ENCODE assay signal across 9 cellular contexts in genomic region chr10:45373783-45374450, GRCh38. TPM values are rescaled to one million over a fixed set of nuclear protein-coding genes. Genes with fewer than 3 reads are reported as not detected.
DNase-seq lines count a peak whose midpoint lies in the region; ATAC-seq, FAIRE-seq and TF ChIP-seq lines count a peak whose summit lies in the region.
"Had no signal": no experiment of that assay in that cellular context is flagged by ENCODE, and none has a peak within 500 bp of the region (broad histone marks: within the 10 kb centered on the region; RNA-seq: fewer than 3 reads in every experiment).

Gene ALOX5 (plus strand): TSS chr10:45374216. CDS start chr10:45374280, 64 bp downstream.

- TF ChIP-seq POLR2A in endothelial cell of umbilical vein (IDR thresholded peaks at IDR 0.05; ENCODE audit: low read depth, low read length): no peak

- H3K36me3 ChIP-seq in HEK293 (ENCODE audit: control insufficient read depth in 2 of 2, insufficient read depth in 1 of 2, low read length in 2 of 2) (no peaks in the 10 kb centered on the region), endothelial cell of umbilical vein (ENCODE audit: control insufficient read depth in 2 of 2, extremely low read depth in 1 of 2, insufficient read depth in 2 of 2, low read length in 2 of 2) (no peaks in the 10 kb centered on the region)

- no peaks in the 10 kb centered on the region for H3K9me1 ChIP-seq in endothelial cell of umbilical vein (replicated peaks; ENCODE audit: control insufficient read depth, extremely low read depth, insufficient read depth, low read length)

- H3K9ac ChIP-seq in endothelial cell of umbilical vein (replicated peaks; ENCODE audit: extremely low read depth, insufficient read depth, low read length): no peak within 1 kb of the TSS

- TF ChIP-seq CTCF in HEK293 (tag by site-specific recombination; IDR thresholded peaks at IDR 0.05) (no peak), activated B cell treated with CpG ODN at 0.5 μM for 24 hours (IDR thresholded peaks at IDR 0.05) (no peak), endothelial cell of umbilical vein (IDR thresholded peaks at IDR 0.05; ENCODE audit: extremely low read depth in 1 of 2, insufficient read depth in 1 of 2, low read depth in 1 of 2, low read length in 2 of 2) (no peak)

- H3K36me3 Mint-ChIP-seq in activated B cell treated with CpG ODN at 0.5 μM for 24 hours (ENCODE audit: low read depth) (peaks cover 26% of the 10 kb centered on the region), naive B cell (peaks cover 0 to 14% of the 10 kb centered on the region in 2 donors)

- H3K27me3 Mint-ChIP-seq in activated B cell treated with CpG ODN at 0.5 μM for 24 hours (no peaks in the 10 kb centered on the region), naive B cell (no peaks in the 10 kb centered on the region)

- H3K4me3 Mint-ChIP-seq in activated B cell treated with CpG ODN at 0.5 μM for 24 hours (peak within 1 kb of the TSS; percentile 94), naive B cell (peak within 1 kb of the TSS; percentile 94 to 98 (median 97))

- H3K4me1 Mint-ChIP-seq in activated B cell treated with CpG ODN at 0.5 μM for 24 hours (peaks cover 88% of the 10 kb centered on the region), naive B cell (peaks cover 67 to 86% (median 84%) of the 10 kb centered on the region in 3 donors)

- H3K27ac Mint-ChIP-seq in activated B cell treated with CpG ODN at 0.5 μM for 24 hours (peak within 1 kb of the TSS; percentile 93), naive B cell (peak within 1 kb of the TSS; percentile 87 to 98 (median 96))

- H3K79me2 ChIP-seq in endothelial cell of umbilical vein (ENCODE audit: control insufficient read depth, insufficient read depth, low read length): no peaks in the 10 kb centered on the region

- dilution Hi-C loops in endothelial cell of umbilical vein (cut with MboI; ENCODE audit: extremely low pct_ligation_motif_present, low sequenced_read_pairs): no loop called here

- H3K4me3 ChIP-seq in HEK293 (ENCODE audit: low read depth, low read length): peak within 1 kb of the TSS; percentile 47
- peak within 1 kb of the TSS in 1 of 3 experiments; percentile 19 for H3K4me3 ChIP-seq in endothelial cell of umbilical vein (replicated peaks in 1 of 3; ENCODE audit: insufficient read depth in 1 of 3, low read depth in 1 of 3, low read length in 3 of 3)

- ATAC-seq in activated B cell treated with CpG ODN at 0.5 μM for 24 hours (ENCODE audit: low read depth) (peak; percentile 53), naive B cell (ENCODE audit: low read depth in 2 of 2) (peak; percentile 41 to 43), GM18519 (IDR thresholded peaks at IDR 0.05; ENCODE audit: low FRiP score, unreplicated experiment) (no peak)

- H3K27ac ChIP-seq in HEK293 (ENCODE audit: extremely low read depth, low read depth, low read length) (no peak within 1 kb of the TSS; the same call in 1 of the 2 replicates), endothelial cell of umbilical vein (ENCODE audit: insufficient read depth, low read depth, low read length) (no peak within 1 kb of the TSS)

- intact Hi-C loops in activated B cell treated with CpG ODN at 0.5 μM for 24 hours (cut with micrococcal nuclease) (loop anchor here (1.0 to 10.0 kb wide), 5 partner anchors 45 to 651 kb away; partner anchors contain the start of gene ZNF22), endothelial cell of umbilical vein (cut with micrococcal nuclease) (loop anchor here (5.0 kb wide), 2 partner anchors 77 to 367 kb away; no protein-coding TSS in a partner anchor)

- no TSS peak for BruUV-seq in endothelial cell of umbilical vein (replicated peaks; lab: Mats Ljungman, UMichigan)

- H3K9me3 ChIP-seq in HEK293 (ENCODE audit: control insufficient read depth, insufficient read depth, low read depth, low read length) (no peaks in the 10 kb centered on the region), endothelial cell of umbilical vein (replicated peaks; ENCODE audit: control insufficient read depth, insufficient read depth, low read length) (no peaks in the 10 kb centered on the region)

- DNase-seq in NCI-H187 (lab: John Stamatoyannopoulos, UW) (peak; percentile 34 to 59), NCI-H187 treated with DMSO at 0.1 percent for 48 hours (lab: John Stamatoyannopoulos, UW) (no peak), NAMALWA (ENCODE audit: low spot score) (peak; percentile 84), activated B cell treated with CpG ODN at 0.5 μM for 24 hours (peak; percentile 67), endothelial cell of umbilical vein (ENCODE audit: low read depth, low spot score) (no peak), naive B cell (peak; percentile 64)

- no peaks in the 10 kb centered on the region for H4K20me1 ChIP-seq in endothelial cell of umbilical vein (replicated peaks; ENCODE audit: control insufficient read depth, extremely low read depth, insufficient read depth, low read length)

- no peaks in the 10 kb centered on the region for H3K9me3 Mint-ChIP-seq in activated B cell treated with CpG ODN at 0.5 μM for 24 hours
- H3K9me3 Mint-ChIP-seq in naive B cell: no peaks in the 10 kb centered on the region

- H3K27me3 ChIP-seq in endothelial cell of umbilical vein (ENCODE audit: control insufficient read depth in 2 of 2, insufficient read depth in 2 of 2, low read length in 2 of 2): peaks cover 26 to 44% of the 10 kb centered on the region in 2 experiments

- POLR2A ChIA-PET in HEK293 (lab: Yijun Ruan, JAX) (interaction anchor here (0.6 kb wide), 1 partner anchor 401 kb away, joined by 3 read pairs; no protein-coding TSS in a partner anchor), activated B cell treated with CpG ODN at 0.5 μM for 24 hours (lab: Charles Lee) (interaction anchor here (0.6 to 4.5 kb wide), 5 partner anchors 46 to 121 kb away, joined by 3 to 43 read pairs (median 20); no protein-coding TSS in a partner anchor), endothelial cell of umbilical vein (lab: Charles Lee) (no interaction called here)

- no peak for FAIRE-seq in endothelial cell of umbilical vein (lab: Jason Lieb, UNC)

- H2AFZ ChIP-seq in endothelial cell of umbilical vein (ENCODE audit: low read depth, low read length): peak within 1 kb of the TSS; percentile 65

- CTCF ChIA-PET in HEK293 (lab: Yijun Ruan, JAX): interaction anchor here (0.6 kb wide), 1 partner anchor 127 kb away, joined by 3 read pairs; no protein-coding TSS in a partner anchor
- CTCF ChIA-PET in activated B cell treated with CpG ODN at 0.5 μM for 24 hours (lab: Charles Lee): interaction anchor here (0.6 to 0.7 kb wide), 2 partner anchors 63 to 124 kb away, joined by 3 to 4 read pairs; no protein-coding TSS in a partner anchor
- CTCF ChIA-PET in endothelial cell of umbilical vein (lab: Charles Lee): no interaction called here

- peak within 1 kb of the TSS; percentile 62 for H3K4me2 ChIP-seq in endothelial cell of umbilical vein (ENCODE audit: insufficient read depth, low read length)

- H3K4me1 ChIP-seq in HEK293 (ENCODE audit: control insufficient read depth, insufficient read depth, low read length) (no peaks in the 10 kb centered on the region; the same call in 1 of the 2 replicates), endothelial cell of umbilical vein (ENCODE audit: control insufficient read depth, extremely low read depth, insufficient read depth, low read length) (peaks cover 8% of the 10 kb centered on the region)

TF ChIP-seq in HEK293, 187 proteins besides CTCF, POLR2A, EP300 and RAD21 (continues in another document):
- TF ChIP-seq ZNF148 (tag by site-specific recombination; IDR thresholded peaks at IDR 0.05; ENCODE audit: borderline replicate concordance): no peak

TF ChIP-seq in endothelial cell of umbilical vein, 7 proteins besides CTCF, POLR2A, EP300 and RAD21:
- TF ChIP-seq POLR2AphosphoS5 (IDR thresholded peaks at IDR 0.05; ENCODE audit: insufficient read depth, low read depth, low read length): no peak
- TF ChIP-seq EZH2 (IDR thresholded peaks at IDR 0.05; ENCODE audit: borderline replicate concordance, low read depth, low read length, severe bottlenecking): peak; percentile 43
- no peak for TF ChIP-seq FOS (IDR thresholded peaks at IDR 0.05; ENCODE audit: borderline replicate concordance, insufficient read depth, low read length)

RNA-seq across cellular contexts. Expression of gene ALOX5, which starts in this region (rescaled TPM):
- 153 and 181 TPM in 2 replicates for total RNA-seq in activated B cell treated with CpG ODN at 0.5 μM for 24 hours
- not detected in 2 replicates for total RNA-seq in endothelial cell of umbilical vein
- 0.04 and 0.08 TPM in 2 replicates for polyA plus RNA-seq in endothelial cell of umbilical vein
- not detected in 2 replicates for polyA plus RNA-seq in endothelial cell of umbilical vein (2011; cell fraction: cytosol; rRNA removed)
- polyA plus RNA-seq in endothelial cell of umbilical vein (2011; cell fraction: nucleus; rRNA removed): 0.20 and 0.21 TPM in 2 replicates
- polyA plus RNA-seq in endothelial cell of umbilical vein (2012): not detected in 2 replicates
- not detected in 2 replicates for polyA minus RNA-seq in endothelial cell of umbilical vein
- 1.1 TPM for polyA minus RNA-seq in endothelial cell of umbilical vein (2011; cell fraction: cytosol; rRNA and poly(A)+ RNA removed)
- polyA minus RNA-seq in endothelial cell of umbilical vein (2011; cell fraction: nucleus; rRNA and poly(A)+ RNA removed): not detected in 2 replicates
- 100 to 1,000 TPM; 120 to 202 (median 153) TPM for polyA plus RNA-seq in naive B cell (ENCODE audit: low read depth in 6 of 6)
- polyA plus RNA-seq: AG04450 had no signal

Comparison
In these comparisons a context has a peak if more than half of its experiments do, and no peak if none do; other contexts are left out.
1. RNA of gene ALOX5 (total RNA-seq): 153 to 181 TPM in activated B cell treated with CpG ODN at 0.5 μM for 24 hours; not detected in endothelial cell of umbilical vein; every median in the first group is over 100 times any median in the second.
2. RNA of gene ALOX5 (polyA plus RNA-seq): 120 to 202 TPM in naive B cell; 0.04 to 0.21 TPM in endothelial cell of umbilical vein; every median in the first group is over 10 times any median in the second.
3. DNase-seq: peak in NCI-H187 (2 of 2), NAMALWA (single experiment), activated B cell treated with CpG ODN at 0.5 μM for 24 hours (single experiment) and naive B cell (single experiment); none in NCI-H187 treated with DMSO at 0.1 percent for 48 hours (single experiment) and endothelial cell of umbilical vein (single experiment).